ENCODE assay signal across 8 cellular contexts in the genomic region with DNA sequence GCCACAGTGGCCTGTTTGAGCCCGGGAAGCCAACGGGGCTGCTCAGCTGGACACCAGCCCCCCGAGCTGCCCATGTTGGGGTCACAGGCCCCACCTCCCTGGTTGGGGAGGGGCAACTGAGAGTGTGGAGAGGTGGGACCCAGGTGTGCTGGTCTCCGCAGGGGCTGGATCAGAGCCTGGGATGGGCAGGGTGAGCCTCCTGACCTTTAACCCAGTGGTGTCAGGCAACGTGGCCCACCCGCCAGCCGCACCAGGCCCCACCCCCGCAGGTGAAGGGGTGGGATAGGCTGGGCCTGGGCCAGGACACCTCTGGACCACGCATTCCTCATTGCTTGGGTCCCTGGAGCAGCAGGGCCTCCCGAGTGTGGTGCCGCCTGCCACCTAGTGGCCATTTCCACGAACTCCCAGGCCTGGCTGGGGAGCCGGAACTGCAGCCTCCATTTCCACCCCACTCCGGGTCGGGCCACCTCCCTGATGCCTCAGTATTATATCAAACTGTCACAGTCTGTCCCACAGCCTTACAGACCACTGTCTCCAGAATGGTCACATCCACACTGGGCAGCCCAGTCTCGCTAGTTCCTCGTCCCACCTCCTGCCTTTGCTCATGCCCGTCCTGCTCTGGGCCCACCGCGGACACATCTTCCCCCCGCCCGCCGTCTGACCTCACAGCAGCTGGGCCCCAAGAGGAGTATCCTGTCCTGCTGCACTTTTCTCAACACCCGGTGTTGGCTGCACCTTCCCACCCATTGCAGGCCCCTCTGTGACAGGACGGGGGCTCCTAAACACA. TPM values are rescaled to one million over a fixed set of nuclear protein-coding genes. Genes with fewer than 3 reads are reported as not detected.
DNase-seq lines count a peak whose midpoint lies in the region; ATAC-seq and TF ChIP-seq lines count a peak whose summit lies in the region.

No MANE protein-coding gene starts in this region.

- H3K27ac Mint-ChIP-seq in WTC11, result peak overlapping the region; percentile 70; the same call in 1 of the 2 replicates

- ATAC-seq in GM19463 (IDR thresholded peaks at IDR 0.05; ENCODE audit: unreplicated experiment) (peak; percentile 56), WTC11 (peak; percentile 98), GM19328 (IDR thresholded peaks at IDR 0.05; ENCODE audit: unreplicated experiment) (no peak)

- peak; percentile 87 for TF ChIP-seq CTCF in WTC11 (IDR thresholded peaks at IDR 0.05)

- H3K4me1 Mint-ChIP-seq in WTC11, result peaks cover under 1% of the 10 kb centered on the region

- H3K36me3 Mint-ChIP-seq in WTC11, result peaks cover 21% of the 10 kb centered on the region

- in situ Hi-C loops in T47D (cut with HindIII; ENCODE audit: low pct_unique_long_range_greater_than_20kb, low sequenced_read_pairs), result no loop called here

- POLR2A ChIA-PET in WTC11 (lab: Charles Lee), result no interaction called here

- CTCF ChIA-PET in WTC11 (lab: Charles Lee), result no interaction called here

- DNase-seq in Ammon's horn (ENCODE audit: low spot score), result peak; percentile 82
- DNase-seq in NCI-H1694 treated with DMSO at 0.1 percent for 48 hours (lab: John Stamatoyannopoulos, UW), result peak; percentile 22
- DNase-seq in WTC11 (ENCODE audit: low spot score), result peak; percentile 91
- DNase-seq in T47D (ENCODE audit: low read depth in 1 of 2, low spot score in 1 of 2), result peak; percentile 81 to 91
- peak; percentile 61 for DNase-seq in iris pigment epithelial cell (ENCODE audit: low read depth)
- DNase-seq in stimulated activated CD4-positive, alpha-beta T cell treated with anti-CD3 and anti-CD28 coated beads, Interleukin-15, amount 100 ng/mL, for 1 hour (ENCODE audit: low read depth in 1 of 2, low spot score in 1 of 2), result peak; percentile 60 to 64

- no peaks in the 10 kb centered on the region for H3K9me3 Mint-ChIP-seq in WTC11

- H3K27me3 Mint-ChIP-seq in WTC11 (ENCODE audit: low read depth), result no peaks in the 10 kb centered on the region; the same call in 1 of the 2 replicates

- H3K4me3 Mint-ChIP-seq in WTC11, result no peak overlapping the region

TF ChIP-seq in WTC11, 78 proteins besides CTCF, POLR2A, EP300 and RAD21:
- TF ChIP-seq, protein P1, sequence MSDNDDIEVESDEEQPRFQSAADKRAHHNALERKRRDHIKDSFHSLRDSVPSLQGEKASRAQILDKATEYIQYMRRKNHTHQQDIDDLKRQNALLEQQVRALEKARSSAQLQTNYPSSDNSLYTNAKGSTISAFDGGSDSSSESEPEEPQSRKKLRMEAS (CRISPR knock-in tag; IDR thresholded peaks at IDR 0.05), result 0 out of 2 replicates have a peak, but pooled peaks have one; percentile 9
- TF ChIP-seq, protein P2, sequence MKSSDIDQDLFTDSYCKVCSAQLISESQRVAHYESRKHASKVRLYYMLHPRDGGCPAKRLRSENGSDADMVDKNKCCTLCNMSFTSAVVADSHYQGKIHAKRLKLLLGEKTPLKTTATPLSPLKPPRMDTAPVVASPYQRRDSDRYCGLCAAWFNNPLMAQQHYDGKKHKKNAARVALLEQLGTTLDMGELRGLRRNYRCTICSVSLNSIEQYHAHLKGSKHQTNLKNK (CRISPR knock-in tag; IDR thresholded peaks at IDR 0.05), result no peak

RNA-seq across cellular contexts. Expression of a gene that starts 13.3 kb away (rescaled TPM):
- total RNA-seq in WTC11 (2021), result 124 to 138 TPM (median 132 TPM) in 3 replicates

Comparison
In these comparisons a context has a peak if more than half of its experiments do, and no peak if none do; other contexts are left out.
1. DNase-seq: peak in every context shown above with its lines; median percentile 91 in WTC11; 86 in T47D; 82 in Ammon's horn; 62 in stimulated activated CD4-positive, alpha-beta T cell treated with anti-CD3 and anti-CD28 coated beads, Interleukin-15, amount 100 ng/mL, for 1 hour; 61 in iris pigment epithelial cell; 22 in NCI-H1694 treated with DMSO at 0.1 percent for 48 hours.